ENCODE assay signal across 19 cellular contexts in genomic region chr4:2066571-2067445, GRCh38. TPM values are rescaled to one million over a fixed set of nuclear protein-coding genes. Genes with fewer than 3 reads are reported as not detected.
DNase-seq lines count a peak whose midpoint lies in the region; ATAC-seq and TF ChIP-seq lines count a peak whose summit lies in the region.
"Had no signal": no experiment of that assay in that cellular context is flagged by ENCODE, and none has a peak within 500 bp of the region (broad histone marks: within the 10 kb centered on the region; RNA-seq: fewer than 3 reads in every experiment).

No MANE protein-coding gene starts in this region.

- H3K27me3 ChIP-seq in psoas muscle (ENCODE audit: insufficient read depth in 3 of 3, low read length in 2 of 3), result peaks cover 0 to 2% (median 0%) of the 10 kb centered on the region in 3 donors
- H3K27me3 ChIP-seq in breast epithelium, result peaks cover 0 to 18% of the 10 kb centered on the region in 2 donors

- H3K4me3 Mint-ChIP-seq in glutamatergic neuron (ENCODE audit: unreplicated experiment), result no peak overlapping the region
- H3K4me3 Mint-ChIP-seq: CD4-positive, alpha-beta memory T cell; GM23338 had no signal

- intact Hi-C loops in psoas muscle (cut with DNase I), result no loop called here
- intact Hi-C loops in breast epithelium (cut with DNase I; ENCODE audit: low total_unique reads), result no loop called here

- peaks cover 6% of the 10 kb centered on the region for H3K27me3 Mint-ChIP-seq in glutamatergic neuron (ENCODE audit: unreplicated experiment)

- H3K4me1 Mint-ChIP-seq in glutamatergic neuron (ENCODE audit: low read depth, unreplicated experiment), result no peaks in the 10 kb centered on the region
- H3K4me1 Mint-ChIP-seq: CD4-positive, alpha-beta memory T cell had no signal

- TF ChIP-seq EP300 in Ishikawa (IDR thresholded peaks at IDR 0.05; ENCODE audit: borderline replicate concordance), result no peak

- H3K4me1 ChIP-seq in psoas muscle, result no peaks in the 10 kb centered on the region
- no peaks in the 10 kb centered on the region for H3K4me1 ChIP-seq in breast epithelium

- no peaks in the 10 kb centered on the region for H3K36me3 Mint-ChIP-seq in glutamatergic neuron (ENCODE audit: unreplicated experiment)
- H3K36me3 Mint-ChIP-seq: CD4-positive, alpha-beta memory T cell had no signal

- WGBS in psoas muscle, 3 donors, result 77 to 79% (median 78%) methylated on average over 25 to 29 of the region's 29 CpGs

- H3K27ac ChIP-seq in psoas muscle (no peak overlapping the region), breast epithelium (no peak overlapping the region)

- H3K9me3 ChIP-seq in psoas muscle (no peaks in the 10 kb centered on the region), breast epithelium (no peaks in the 10 kb centered on the region)

- peaks cover 6% of the 10 kb centered on the region for H3K9me3 Mint-ChIP-seq in glutamatergic neuron (ENCODE audit: unreplicated experiment)
- H3K9me3 Mint-ChIP-seq: CD4-positive, alpha-beta memory T cell; GM23338 had no signal

- H3K4me3 ChIP-seq in psoas muscle, result no peak overlapping the region
- no peak overlapping the region for H3K4me3 ChIP-seq in breast epithelium
- H3K4me3 ChIP-seq: GM23338, K562 had no signal

- peak; percentile 2 for DNase-seq in activated naive CD4-positive, alpha-beta T cell treated with anti-CD3 and anti-CD28 coated beads, Interleukin-2, amount 50 U/mL, for 16 hours
- DNase-seq in activated naive CD4-positive, alpha-beta T cell treated with Interleukin-2 at 50 U/mL for 16 hours, result no peak
- DNase-seq in glutamatergic neuron (peak; percentile 13), psoas muscle (no peak), breast epithelium (ENCODE audit: low spot score in 2 of 2) (no peak), ureter (ENCODE audit: low spot score) (no peak)
- DNase-seq: DND-41, GDM1, NCI-H1436 treated with DMSO at 0.1 percent for 48 hours, NCI-H2081 treated with DMSO at 0.1 percent for 48 hours, NCI-H2227 treated with DMSO at 0.1 percent for 48 hours, NCI-H526 had no signal

- no peak overlapping the region for H3K27ac Mint-ChIP-seq in glutamatergic neuron (ENCODE audit: unreplicated experiment)
- H3K27ac Mint-ChIP-seq: CD4-positive, alpha-beta memory T cell; GM23338 had no signal

- H3K36me3 ChIP-seq in psoas muscle (ENCODE audit: insufficient read depth in 1 of 2, low read depth in 1 of 2) (no peaks in the 10 kb centered on the region), breast epithelium (no peaks in the 10 kb centered on the region)

- TF ChIP-seq POLR2A in breast epithelium (IDR thresholded peaks at IDR 0.05), result no peak

- ATAC-seq in psoas muscle (peak in 3 of 4 donors; percentile 18 to 29 (median 29)), HG03442 (IDR thresholded peaks at IDR 0.05; ENCODE audit: unreplicated experiment) (no peak)
- ATAC-seq: GM23338, K562 had no signal

- TF ChIP-seq RAD21 in Ishikawa (IDR thresholded peaks at IDR 0.05; ENCODE audit: low read depth), result no peak

- TF ChIP-seq CTCF in glutamatergic neuron (IDR thresholded peaks at IDR 0.05; ENCODE audit: partially characterized antibody, unreplicated experiment) (no peak), psoas muscle (IDR thresholded peaks at IDR 0.05) (no peak), breast epithelium (IDR thresholded peaks at IDR 0.05) (no peak)

TF ChIP-seq in Ishikawa, 13 proteins besides CTCF, POLR2A, EP300 and RAD21:
- no peak for TF ChIP-seq TAF1 (IDR thresholded peaks at IDR 0.05; ENCODE audit: low read depth)
- peak; percentile 20; the same call in 1 of the 2 replicates for TF ChIP-seq MAX (IDR thresholded peaks at IDR 0.05)

RNA-seq across cellular contexts. Expression of gene NAT8L, which starts 7.7 kb away (rescaled TPM):
- total RNA-seq in glutamatergic neuron (ENCODE audit: unreplicated experiment), result 8.3 TPM
- total RNA-seq in psoas muscle, result 1 to 10 TPM; 3.4 to 7.2 (median 4.8) TPM
- polyA plus RNA-seq in psoas muscle, result 1 to 10 TPM in 2 of 3 donors, under 1 TPM in 1; 0.72 to 1.7 (median 1.5) TPM
- total RNA-seq in breast epithelium, result 10 to 100 TPM in 1 of 3 donors, 1 to 10 TPM in 2; 2.5 to 13.6 (median 2.9) TPM
- total RNA-seq in ureter, result 0.16 TPM
- total RNA-seq: CD4-positive, alpha-beta memory T cell; OCI-LY7; RPMI7951 had no signal
- polyA plus RNA-seq: CD4-positive, alpha-beta memory T cell had no signal

RNA-seq across cellular contexts. Expression of gene NELFA, which starts 58.0 kb away (rescaled TPM):
- 39.6 TPM for total RNA-seq in glutamatergic neuron (ENCODE audit: unreplicated experiment)
- total RNA-seq in psoas muscle, result 10 to 100 TPM; 11.4 to 20.2 (median 12.2) TPM
- polyA plus RNA-seq in psoas muscle, result 10 to 100 TPM; 13.2 to 16.5 (median 15.2) TPM
- 10 to 100 TPM; 14.1 to 22.0 (median 18.4) TPM for total RNA-seq in breast epithelium
- total RNA-seq in ureter, result 50.7 TPM

Comparison
In these comparisons a context has a peak if more than half of its experiments do, and no peak if none do; other contexts are left out.
1. DNase-seq: peak in activated naive CD4-positive, alpha-beta T cell treated with anti-CD3 and anti-CD28 coated beads, Interleukin-2, amount 50 U/mL, for 16 hours (single experiment) and glutamatergic neuron (single experiment); none in activated naive CD4-positive, alpha-beta T cell treated with Interleukin-2 at 50 U/mL for 16 hours (single experiment), psoas muscle (0 of 2), breast epithelium (0 of 2) and ureter (single experiment).